ENCODE assay signal across 10 cellular contexts in the genomic region with DNA sequence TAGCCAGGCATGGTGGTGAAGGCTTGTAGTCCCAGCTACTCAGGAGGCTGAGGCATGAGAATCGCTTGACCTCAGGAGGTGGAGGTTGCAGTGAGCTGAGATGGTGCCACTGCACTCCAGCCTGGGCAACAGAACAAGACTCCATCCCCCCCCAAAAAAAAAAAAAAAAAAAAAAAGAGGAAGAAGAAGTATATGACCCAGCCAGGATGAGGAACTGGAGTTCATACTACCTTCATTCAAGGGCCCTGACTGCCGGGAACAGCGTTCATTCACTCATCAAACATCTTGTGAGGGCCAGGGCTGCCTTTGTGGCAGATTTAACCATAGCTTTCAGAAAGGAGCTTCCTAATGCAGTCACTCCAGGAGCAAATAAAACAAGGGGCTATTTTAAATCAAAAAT.
A peak's percentile ranks its signal among the peaks of the same experiment; 100 is the strongest.
DNase-seq lines count a peak whose midpoint lies in the region; ATAC-seq and TF ChIP-seq lines count a peak whose summit lies in the region.
"Had no signal": no experiment of that assay in that cellular context is flagged by ENCODE, and none has a peak within 500 bp of the region (broad histone marks: within the 10 kb centered on the region; RNA-seq: fewer than 3 reads in every experiment).

No MANE protein-coding gene starts in this region.

- H3K27me3 ChIP-seq in left lung, result no peaks in the 10 kb centered on the region
- no peaks in the 10 kb centered on the region for H3K27me3 ChIP-seq in stomach smooth muscle (ENCODE audit: control insufficient read depth in 1 of 2, insufficient read depth in 2 of 2, low read length in 2 of 2)
- H3K27me3 ChIP-seq: brain microvascular endothelial cell had no signal

- intact Hi-C loops in left lung (cut with DNase I), result no loop called here

- CTCF ChIA-PET in HEK293T (lab: Yijun Ruan, JAX), result interaction anchor here (1.4 to 1.7 kb wide), 3 partner anchors 71 to 277 kb away, joined by 3 to 7 read pairs (median 3); no protein-coding TSS in a partner anchor

- peak; percentile 7 for ATAC-seq in left lung

- no peaks in the 10 kb centered on the region for H3K9me3 Mint-ChIP-seq in T-helper 2 cell treated with Interferon-gamma antibody and Interleukin-4, amounts not matched to agents 5 μg/mL and 100 μg/mL, for 36 hours

- H3K27ac ChIP-seq in VCaP (peak overlapping the region; percentile 90), left lung (peak overlapping the region; percentile 53 to 95), stomach smooth muscle (ENCODE audit: low read length) (no peak overlapping the region)
- H3K27ac ChIP-seq: brain microvascular endothelial cell, SK-N-MC had no signal

- H3K9ac ChIP-seq in stomach smooth muscle (ENCODE audit: low read length in 2 of 2), result peak overlapping the region in 1 of 2 donors; percentile 22

- H3K27ac Mint-ChIP-seq in T-helper 2 cell treated with Interferon-gamma antibody and Interleukin-4, amounts not matched to agents 5 μg/mL and 100 μg/mL, for 36 hours, result peak overlapping the region; percentile 85

- H3K36me3 Mint-ChIP-seq in T-helper 2 cell treated with Interferon-gamma antibody and Interleukin-4, amounts not matched to agents 5 μg/mL and 100 μg/mL, for 36 hours (ENCODE audit: low read depth), result no peaks in the 10 kb centered on the region

- H3K36me3 ChIP-seq in left lung, result no peaks in the 10 kb centered on the region
- no peaks in the 10 kb centered on the region for H3K36me3 ChIP-seq in stomach smooth muscle (ENCODE audit: control insufficient read depth in 2 of 2, insufficient read depth in 2 of 2, low read length in 2 of 2)
- H3K36me3 ChIP-seq: brain microvascular endothelial cell had no signal

- H3K4me3 Mint-ChIP-seq in T-helper 2 cell treated with Interferon-gamma antibody and Interleukin-4, amounts not matched to agents 5 μg/mL and 100 μg/mL, for 36 hours, result peak overlapping the region; percentile 79

- DNase-seq in T-helper 2 cell treated with Interferon-gamma antibody and Interleukin-4, amounts not matched to agents 5 μg/mL and 100 μg/mL, for 36 hours (ENCODE audit: low spot score), result no peak
- DNase-seq in T-helper 2 cell, result no peak
- DNase-seq in left lung, result no peak
- no peak for DNase-seq in HEK293T (ENCODE audit: extremely low spot score)
- DNase-seq in dermis blood vessel endothelial cell, result no peak
- DNase-seq in NCI-H187 (lab: John Stamatoyannopoulos, UW), result no peak
- DNase-seq: brain microvascular endothelial cell had no signal

- POLR2A ChIA-PET in HEK293T (lab: Yijun Ruan, JAX), result no interaction called here

- peaks cover 52% of the 10 kb centered on the region for H3K4me1 Mint-ChIP-seq in T-helper 2 cell treated with Interferon-gamma antibody and Interleukin-4, amounts not matched to agents 5 μg/mL and 100 μg/mL, for 36 hours (ENCODE audit: low read depth)

- H3K4me1 ChIP-seq in left lung (peaks cover 3 to 77% of the 10 kb centered on the region in 2 donors), stomach smooth muscle (ENCODE audit: control insufficient read depth, insufficient read depth, low read length) (peaks cover 38% of the 10 kb centered on the region)

- TF ChIP-seq CTCF in VCaP (conservative IDR thresholded peaks at IDR 0.05), result no peak
- no peak for TF ChIP-seq CTCF in left lung (IDR thresholded peaks at IDR 0.05)

- H3K9me3 ChIP-seq in left lung (no peaks in the 10 kb centered on the region), stomach smooth muscle (ENCODE audit: control insufficient read depth in 2 of 2, low read length in 2 of 2) (no peaks in the 10 kb centered on the region)

- H3K4me3 ChIP-seq in left lung (no peak overlapping the region), stomach smooth muscle (ENCODE audit: low read length in 2 of 2) (peak overlapping the region; percentile 13 to 71)
- H3K4me3 ChIP-seq: SK-N-MC had no signal

- H3K27me3 Mint-ChIP-seq in T-helper 2 cell treated with Interferon-gamma antibody and Interleukin-4, amounts not matched to agents 5 μg/mL and 100 μg/mL, for 36 hours (ENCODE audit: low read depth), result no peaks in the 10 kb centered on the region

TF ChIP-seq in HEK293T, 16 proteins besides CTCF, POLR2A, EP300 and RAD21:
- no peak for TF ChIP-seq ELF4 (IDR thresholded peaks at IDR 0.05)
- TF ChIP-seq, protein P1, sequence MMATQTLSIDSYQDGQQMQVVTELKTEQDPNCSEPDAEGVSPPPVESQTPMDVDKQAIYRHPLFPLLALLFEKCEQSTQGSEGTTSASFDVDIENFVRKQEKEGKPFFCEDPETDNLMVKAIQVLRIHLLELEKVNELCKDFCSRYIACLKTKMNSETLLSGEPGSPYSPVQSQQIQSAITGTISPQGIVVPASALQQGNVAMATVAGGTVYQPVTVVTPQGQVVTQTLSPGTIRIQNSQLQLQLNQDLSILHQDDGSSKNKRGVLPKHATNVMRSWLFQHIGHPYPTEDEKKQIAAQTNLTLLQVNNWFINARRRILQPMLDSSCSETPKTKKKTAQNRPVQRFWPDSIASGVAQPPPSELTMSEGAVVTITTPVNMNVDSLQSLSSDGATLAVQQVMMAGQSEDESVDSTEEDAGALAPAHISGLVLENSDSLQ (IDR thresholded peaks at IDR 0.05), result no peak
- no peak for TF ChIP-seq L3MBTL2 (conservative IDR thresholded peaks at IDR 0.05)
- TF ChIP-seq NFRKB (IDR thresholded peaks at IDR 0.05), result no peak
- TF ChIP-seq LEF1 (IDR thresholded peaks at IDR 0.05; ENCODE audit: borderline replicate concordance), result no peak
- TF ChIP-seq TARDBP (IDR thresholded peaks at IDR 0.05), result no peak
- no peak for TF ChIP-seq HDGF (IDR thresholded peaks at IDR 0.05; ENCODE audit: borderline replicate concordance)
- no peak for TF ChIP-seq FOXM1 (IDR thresholded peaks at IDR 0.05; ENCODE audit: borderline replicate concordance)
- no peak for TF ChIP-seq FOXK2 (IDR thresholded peaks at IDR 0.05)
- TF ChIP-seq SUZ12 (IDR thresholded peaks at IDR 0.05), result no peak
- no peak for TF ChIP-seq BHLHE40 (IDR thresholded peaks at IDR 0.05; ENCODE audit: borderline replicate concordance)
- no peak for TF ChIP-seq FOXA1 (IDR thresholded peaks at IDR 0.05)
- no peak for TF ChIP-seq SP1 (IDR thresholded peaks at IDR 0.05)
- TF ChIP-seq ZNF384 (IDR thresholded peaks at IDR 0.05), result no peak
- TF ChIP-seq ARNT (IDR thresholded peaks at IDR 0.05), result no peak

Comparison
In these comparisons a context has a peak if more than half of its experiments do, and no peak if none do; other contexts are left out.
1. H3K4me3 ChIP-seq: peak in stomach smooth muscle (2 of 2); none in left lung (0 of 2).